Comparison of ENCODE assay signal across 8 cellular contexts in genomic region chr6:27889628-27890315, GRCh38. TPM values are rescaled to one million over a fixed set of nuclear protein-coding genes. Genes with fewer than 3 reads are reported as not detected.
DNase-seq lines count a peak whose midpoint lies in the region; ATAC-seq, FAIRE-seq and TF ChIP-seq lines count a peak whose summit lies in the region.

No MANE protein-coding gene starts in this region.

- no peak overlapping the region for H3K27ac ChIP-seq in kidney (ENCODE audit: low read depth in 2 of 2, low read length in 2 of 2)

- H3K27me3 ChIP-seq in BJ (ENCODE audit: control insufficient read depth, insufficient read depth, low read length) (no peaks in the 10 kb centered on the region), iPS-15b (ENCODE audit: control insufficient read depth, insufficient read depth, low read length) (no peaks in the 10 kb centered on the region)

- H3K36me3 ChIP-seq in BJ (ENCODE audit: control insufficient read depth, insufficient read depth, low read length) (no peaks in the 10 kb centered on the region), iPS-15b (ENCODE audit: control insufficient read depth, insufficient read depth, low read length) (no peaks in the 10 kb centered on the region), kidney (ENCODE audit: control insufficient read depth in 1 of 2, insufficient read depth in 2 of 2, low read length in 2 of 2) (no peaks in the 10 kb centered on the region)

- H3K4me1 Mint-ChIP-seq in T-helper 17 cell = peaks cover 27% of the 10 kb centered on the region

- H3K9me3 ChIP-seq in T-helper 17 cell (ENCODE audit: control insufficient read depth, low read length, poor library complexity, severe bottlenecking) = no peaks in the 10 kb centered on the region
- no peaks in the 10 kb centered on the region for H3K9me3 ChIP-seq in iPS-15b (ENCODE audit: control insufficient read depth, insufficient read depth, low read length)
- H3K9me3 ChIP-seq in kidney (ENCODE audit: control insufficient read depth in 1 of 2, low read length in 2 of 2) = no peaks in the 10 kb centered on the region

- H3K9ac ChIP-seq in iPS-15b (ENCODE audit: low read depth, low read length) (peak overlapping the region; percentile 77), kidney (ENCODE audit: low read length in 2 of 2) (no peak overlapping the region)

- H3K36me3 Mint-ChIP-seq in T-helper 17 cell (ENCODE audit: low read depth) = no peaks in the 10 kb centered on the region

- POLR2A ChIA-PET in BJ (lab: Charles Lee) = interaction anchor here (0.6 to 1.4 kb wide), 10 partner anchors 17 to 1766 kb away, joined by 3 to 26 read pairs (median 4); a partner anchor contains a TSS

- no peak for DNase-seq in BJ (ENCODE audit: low read depth)
- DNase-seq in T-helper 17 cell = no peak
- no peak for DNase-seq in NCI-H510A treated with DMSO at 0.1 percent for 48 hours (lab: John Stamatoyannopoulos, UW)
- DNase-seq in NCI-H1048 (lab: John Stamatoyannopoulos, UW) = no peak
- no peak for DNase-seq in kidney

- H3K4me3 ChIP-seq in BJ (ENCODE audit: low read depth, low read length) (peak overlapping the region; percentile 41), iPS-15b (ENCODE audit: low read depth, low read length) (peak overlapping the region; percentile 63), kidney (ENCODE audit: low read length in 2 of 2) (peak overlapping the region in 1 of 2 donors; percentile 42)

- H3K4me3 Mint-ChIP-seq in T-helper 17 cell = peak overlapping the region; percentile 80

- no peaks in the 10 kb centered on the region for H3K27me3 Mint-ChIP-seq in T-helper 17 cell

- no peak for FAIRE-seq in kidney (lab: Jason Lieb, UNC)

- CTCF ChIA-PET in BJ (lab: Yijun Ruan, JAX) = interaction anchor here (1.1 to 1.4 kb wide), 3 partner anchors 17 to 95 kb away, joined by 3 to 5 read pairs (median 3); a partner anchor contains a TSS

- intact Hi-C loops in kidney (cut with DNase I) = loop anchor here (10.0 kb wide), 1 partner anchor 715 kb away; no protein-coding TSS in a partner anchor

- ATAC-seq in HG03135 (IDR thresholded peaks at IDR 0.05; ENCODE audit: unreplicated experiment) = peak; percentile 0
- ATAC-seq in T-helper 17 cell = no peak
- ATAC-seq in GM18870 (IDR thresholded peaks at IDR 0.05; ENCODE audit: unreplicated experiment) = no peak

- no peak overlapping the region for H3K27ac Mint-ChIP-seq in T-helper 17 cell

- peaks cover 24% of the 10 kb centered on the region for H3K4me1 ChIP-seq in iPS-15b (ENCODE audit: control insufficient read depth, insufficient read depth, low read length)
- peaks cover 9 to 12% of the 10 kb centered on the region in 2 donors for H3K4me1 ChIP-seq in kidney (ENCODE audit: control insufficient read depth in 1 of 2, insufficient read depth in 1 of 2, low read depth in 1 of 2, low read length in 2 of 2)

- TF ChIP-seq CTCF in BJ (IDR thresholded peaks at IDR 0.05; ENCODE audit: insufficient read depth, low read depth, low read length) = no peak
- no peak for TF ChIP-seq CTCF in kidney (IDR thresholded peaks at IDR 0.05; ENCODE audit: borderline replicate concordance, extremely low read depth, insufficient read depth)

RNA-seq across cellular contexts. Expression of gene OR2B2, which starts 22.4 kb away (rescaled TPM):
- polyA plus RNA-seq in BJ (2011; rRNA removed) (not detected in 2 replicates), kidney (ENCODE audit: insufficient read depth, low read depth, low replicate concordance) (not detected)
- polyA minus RNA-seq in BJ (2011; rRNA and poly(A)+ RNA removed) = not detected in 2 replicates
- total RNA-seq in T-helper 17 cell (not detected), kidney (not detected)
